ENCODE assay signal across 9 cellular contexts in genomic region chr17:75124819-75125162, GRCh38. TPM values are rescaled to one million over a fixed set of nuclear protein-coding genes. Genes with fewer than 3 reads are reported as not detected.
DNase-seq lines count a peak whose midpoint lies in the region; ATAC-seq, FAIRE-seq and TF ChIP-seq lines count a peak whose summit lies in the region.
"Had no signal": no experiment of that assay in that cellular context is flagged by ENCODE, and none has a peak within 500 bp of the region (broad histone marks: within the 10 kb centered on the region; RNA-seq: fewer than 3 reads in every experiment).

No MANE protein-coding gene starts in this region.

- no peak for DNase-seq in CD4-positive, alpha-beta memory T cell
- no peak for DNase-seq in PC-9
- DNase-seq in endodermal cell = no peak
- DNase-seq in osteoblast (ENCODE audit: insufficient read length, low spot score, missing footprints) = peak; percentile 31
- no peak for DNase-seq in Kasumi-1 (lab: John Stamatoyannopoulos, UW)
- DNase-seq in GM19239 (ENCODE audit: insufficient read length, low spot score) = no peak
- DNase-seq: testis, WERI-Rb-1 had no signal

- no peaks in the 10 kb centered on the region for H4K20me1 ChIP-seq in PC-9 (ENCODE audit: insufficient read depth)
- no peaks in the 10 kb centered on the region for H4K20me1 ChIP-seq in osteoblast (ENCODE audit: insufficient read depth, low read length)

- H3K4me2 ChIP-seq in PC-9 (peak overlapping the region; percentile 79), osteoblast (ENCODE audit: insufficient read depth, low read length) (no peak overlapping the region)

- H3K79me2 ChIP-seq in PC-9 (ENCODE audit: low read depth) = peaks cover 15% of the 10 kb centered on the region
- no peaks in the 10 kb centered on the region for H3K79me2 ChIP-seq in osteoblast (ENCODE audit: insufficient read depth, low read length)

- H3K9me3 Mint-ChIP-seq in CD4-positive, alpha-beta memory T cell = no peaks in the 10 kb centered on the region
- no peaks in the 10 kb centered on the region for H3K9me3 Mint-ChIP-seq in endodermal cell

- H3F3A ChIP-seq in PC-9 (ENCODE audit: insufficient read depth, low read depth) = peaks cover 74% of the 10 kb centered on the region

- H3K4me3 Mint-ChIP-seq in CD4-positive, alpha-beta memory T cell = peak overlapping the region in 4 of 8 donors; percentile 10 to 46 (median 22)
- H3K4me3 Mint-ChIP-seq in endodermal cell = no peak overlapping the region

- intact Hi-C loops in CD4-positive, alpha-beta memory T cell (cut with micrococcal nuclease) = no loop called here
- intact Hi-C loops in PC-9 (cut with micrococcal nuclease; ENCODE audit: unreplicated experiment) = loop anchor here (1.0 kb wide), 1 partner anchor 35 kb away; no protein-coding TSS in a partner anchor

- TSS peak; percentile 92 for BruUV-seq in PC-9 (replicated peaks; lab: Mats Ljungman, UMichigan)

- CTCF ChIA-PET in CD4-positive, alpha-beta memory T cell (lab: Charles Lee; ENCODE audit: partially characterized antibody) = interaction anchor here (1.2 to 5.4 kb wide), 8 partner anchors 9 to 77 kb away, joined by 3 to 56 read pairs (median 4); no protein-coding TSS in a partner anchor
- CTCF ChIA-PET in PC-9 (lab: Charles Lee) = interaction anchor here (2.3 kb wide), 1 partner anchor 11 kb away, joined by 13 read pairs; no protein-coding TSS in a partner anchor

- H3K27ac ChIP-seq in CD4-positive, alpha-beta memory T cell (ENCODE audit: low read depth, low read length) = peak overlapping the region; percentile 21
- H3K27ac ChIP-seq in PC-9 (peak overlapping the region; percentile 93), endodermal cell (ENCODE audit: low read depth, low read length) (no peak overlapping the region), osteoblast (ENCODE audit: low read depth, low read length) (no peak overlapping the region)
- H3K27ac ChIP-seq: testis, WERI-Rb-1 had no signal

- H3K4me3 ChIP-seq in CD4-positive, alpha-beta memory T cell (ENCODE audit: low read length in 2 of 2) = no peak overlapping the region
- peak overlapping the region; percentile 45; the same call in 1 of the 2 replicates for H3K4me3 ChIP-seq in PC-9
- no peak overlapping the region for H3K4me3 ChIP-seq in endodermal cell (ENCODE audit: low read length)
- H3K4me3 ChIP-seq in osteoblast (ENCODE audit: insufficient read depth, low read length) = no peak overlapping the region
- H3K4me3 ChIP-seq: testis had no signal

- peaks cover 32% of the 10 kb centered on the region for H3K4me1 ChIP-seq in CD4-positive, alpha-beta memory T cell (ENCODE audit: insufficient read depth, low read length)
- H3K4me1 ChIP-seq in PC-9 (replicated peaks; ENCODE audit: insufficient read depth) (peaks cover 39% of the 10 kb centered on the region), endodermal cell (ENCODE audit: control insufficient read depth, insufficient read depth, low read length) (no peaks in the 10 kb centered on the region), osteoblast (ENCODE audit: insufficient read depth, low read length) (no peaks in the 10 kb centered on the region)
- H3K4me1 ChIP-seq: testis had no signal

- TF ChIP-seq CTCF in PC-9 (conservative IDR thresholded peaks at IDR 0.05) (no peak), endodermal cell (conservative IDR thresholded peaks at IDR 0.05) (no peak), osteoblast (IDR thresholded peaks at IDR 0.05; ENCODE audit: extremely low read depth, low read depth, low read length) (no peak)

- H2AFZ ChIP-seq in PC-9 (peak overlapping the region; percentile 65; the same call in 1 of the 2 replicates), osteoblast (ENCODE audit: low read length) (no peak overlapping the region)

- no peaks in the 10 kb centered on the region for H3K9me2 ChIP-seq in PC-9 (ENCODE audit: insufficient read depth)

- no peak for ATAC-seq in GM18861 (IDR thresholded peaks at IDR 0.05; ENCODE audit: unreplicated experiment)

- no peak overlapping the region for H3K9ac ChIP-seq in endodermal cell (ENCODE audit: extremely low read depth, low read length, poor library complexity, severe bottlenecking)

- peak overlapping the region in 5 of 7 donors; percentile 79 to 93 (median 91) for H3K27ac Mint-ChIP-seq in CD4-positive, alpha-beta memory T cell
- H3K27ac Mint-ChIP-seq in endodermal cell = peak overlapping the region; percentile 44

- no peaks in the 10 kb centered on the region for H3K9me3 ChIP-seq in CD4-positive, alpha-beta memory T cell (ENCODE audit: control insufficient read depth in 1 of 2, low read length in 2 of 2)
- H3K9me3 ChIP-seq in PC-9 (ENCODE audit: insufficient read depth, low read depth) = no peaks in the 10 kb centered on the region
- no peaks in the 10 kb centered on the region for H3K9me3 ChIP-seq in endodermal cell (ENCODE audit: control insufficient read depth, low read length)
- H3K9me3 ChIP-seq in osteoblast (ENCODE audit: low read depth, low read length) = no peaks in the 10 kb centered on the region
- H3K9me3 ChIP-seq: testis had no signal

- H3K4me1 Mint-ChIP-seq in CD4-positive, alpha-beta memory T cell = peaks cover 25 to 43% (median 30%) of the 10 kb centered on the region in 4 donors
- H3K4me1 Mint-ChIP-seq in endodermal cell = no peaks in the 10 kb centered on the region

- H3K27me3 ChIP-seq in CD4-positive, alpha-beta memory T cell (ENCODE audit: insufficient read depth, low read length) = no peaks in the 10 kb centered on the region
- H3K27me3 ChIP-seq in PC-9 (ENCODE audit: insufficient read depth, low read depth) (no peaks in the 10 kb centered on the region), endodermal cell (ENCODE audit: control insufficient read depth, insufficient read depth, low read length, poor library complexity, severe bottlenecking) (no peaks in the 10 kb centered on the region), osteoblast (ENCODE audit: insufficient read depth, low read length) (no peaks in the 10 kb centered on the region)
- H3K27me3 ChIP-seq: testis had no signal

- WGBS in endodermal cell (ENCODE audit: insufficient coverage in 1 of 2, insufficient read length in 1 of 2), 2 experiments = 91 to 92% methylated on average over 3 to 4 of the region's 4 CpGs

- peaks cover 12 to 15% of the 10 kb centered on the region in 2 donors for H3K36me3 Mint-ChIP-seq in CD4-positive, alpha-beta memory T cell
- peaks cover 43% of the 10 kb centered on the region for H3K36me3 Mint-ChIP-seq in endodermal cell (ENCODE audit: low read depth)

- POLR2A ChIA-PET in CD4-positive, alpha-beta memory T cell (lab: Charles Lee; ENCODE audit: partially characterized antibody) = interaction anchor here (1.0 to 4.3 kb wide), 13 partner anchors 10 to 137 kb away, joined by 3 to 27 read pairs (median 5); partner anchors contain the start of genes ARMC7, ATP5PD, GGA3 and JPT1
- POLR2A ChIA-PET in PC-9 (lab: Charles Lee; ENCODE audit: unreplicated experiment) = interaction anchor here (0.5 to 1.2 kb wide), 4 partner anchors 11 to 402 kb away, joined by 3 to 5 read pairs (median 4); no protein-coding TSS in a partner anchor

- FAIRE-seq in GM19239 (lab: Jason Lieb, UNC) = no peak

- peaks cover 7% of the 10 kb centered on the region for H3K36me3 ChIP-seq in CD4-positive, alpha-beta memory T cell (ENCODE audit: insufficient read depth, low read length)
- H3K36me3 ChIP-seq in PC-9 (ENCODE audit: low read depth) (no peaks in the 10 kb centered on the region), endodermal cell (ENCODE audit: control insufficient read depth, insufficient read depth, low read length) (peaks cover 51% of the 10 kb centered on the region), osteoblast (ENCODE audit: insufficient read depth, low read length) (peaks cover 8% of the 10 kb centered on the region)

- no peaks in the 10 kb centered on the region for H3K27me3 Mint-ChIP-seq in CD4-positive, alpha-beta memory T cell
- no peaks in the 10 kb centered on the region for H3K27me3 Mint-ChIP-seq in endodermal cell (ENCODE audit: insufficient read depth)

RNA-seq across cellular contexts. Expression of gene NT5C, which starts 6.8 kb away (rescaled TPM):
- 10 to 100 TPM; 40.1 to 46.6 TPM for total RNA-seq in CD4-positive, alpha-beta memory T cell
- polyA plus RNA-seq in CD4-positive, alpha-beta memory T cell = 10 to 100 TPM; 22.4 to 32.6 TPM
- total RNA-seq in PC-9 (2021) = 38.6 and 52.3 TPM in 2 replicates
- 10 to 100 TPM; 69.1 to 80.3 TPM for total RNA-seq in endodermal cell
- 71.1 TPM for polyA plus RNA-seq in endodermal cell (2013, experiment 1 of 2)
- 57.0 TPM for polyA plus RNA-seq in endodermal cell (2013, experiment 2 of 2)
- 48.1 and 53.9 TPM in 2 replicates for total RNA-seq in osteoblast

RNA-seq across cellular contexts. Expression of gene ARMC7, which starts 15.0 kb away (rescaled TPM):
- total RNA-seq in CD4-positive, alpha-beta memory T cell = 10 to 100 TPM; 20.0 to 21.9 TPM
- polyA plus RNA-seq in CD4-positive, alpha-beta memory T cell = 1 to 10 TPM; 1.3 to 3.5 TPM
- total RNA-seq in PC-9 (2021) = 19.2 and 20.5 TPM in 2 replicates
- total RNA-seq in endodermal cell = 10 to 100 TPM; 20.0 to 26.6 TPM
- polyA plus RNA-seq in endodermal cell (2013, experiment 1 of 2) = 14.0 TPM
- 12.3 TPM for polyA plus RNA-seq in endodermal cell (2013, experiment 2 of 2)
- total RNA-seq in osteoblast = 3.2 and 3.3 TPM in 2 replicates

RNA-seq across cellular contexts. Expression of gene JPT1, which starts 29.5 kb away (rescaled TPM):
- total RNA-seq in CD4-positive, alpha-beta memory T cell = 10 to 100 TPM; 37.8 to 38.9 TPM
- 100 to 1,000 TPM; 105 to 130 TPM for polyA plus RNA-seq in CD4-positive, alpha-beta memory T cell
- 250 and 277 TPM in 2 replicates for total RNA-seq in PC-9 (2021)
- 100 to 1,000 TPM; 148 to 156 TPM for total RNA-seq in endodermal cell
- polyA plus RNA-seq in endodermal cell (2013, experiment 1 of 2) = 352 TPM
- 339 TPM for polyA plus RNA-seq in endodermal cell (2013, experiment 2 of 2)
- total RNA-seq in osteoblast = 55.7 and 60.8 TPM in 2 replicates

RNA-seq across cellular contexts. Expression of gene SLC16A5, which starts 37.0 kb away (rescaled TPM):
- 10 to 100 TPM; 12.5 to 13.9 TPM for total RNA-seq in CD4-positive, alpha-beta memory T cell
- 1 to 10 TPM; 2.9 to 3.7 TPM for polyA plus RNA-seq in CD4-positive, alpha-beta memory T cell
- total RNA-seq in PC-9 (2021) (70.2 and 88.5 TPM in 2 replicates), endodermal cell (10 to 100 TPM; 28.8 to 54.0 TPM), osteoblast (16.3 and 19.2 TPM in 2 replicates)
- 10.8 TPM for polyA plus RNA-seq in endodermal cell (2013, experiment 1 of 2)
- polyA plus RNA-seq in endodermal cell (2013, experiment 2 of 2) = 7.6 TPM

RNA-seq across cellular contexts. Expression of gene SUMO2, which starts 58.0 kb away (rescaled TPM):
- total RNA-seq in CD4-positive, alpha-beta memory T cell = 100 to 1,000 TPM; 255 to 264 TPM
- 100 to 1,000 TPM; 302 to 416 TPM for polyA plus RNA-seq in CD4-positive, alpha-beta memory T cell
- total RNA-seq in PC-9 (2021) (425 and 486 TPM in 2 replicates), endodermal cell (100 to 1,000 TPM; 586 to 714 TPM), osteoblast (92.6 and 96.4 TPM in 2 replicates)
- polyA plus RNA-seq in endodermal cell (2013, experiment 1 of 2) = 640 TPM
- 584 TPM for polyA plus RNA-seq in endodermal cell (2013, experiment 2 of 2)

Comparison
In these comparisons a context has a peak if more than half of its experiments do, and no peak if none do; other contexts are left out.
1. H3K27ac ChIP-seq: peak in CD4-positive, alpha-beta memory T cell (single experiment) and PC-9 (single experiment); none in endodermal cell (single experiment) and osteoblast (single experiment).